1 cellular context compared by ENCODE assay signal in the genomic region with DNA sequence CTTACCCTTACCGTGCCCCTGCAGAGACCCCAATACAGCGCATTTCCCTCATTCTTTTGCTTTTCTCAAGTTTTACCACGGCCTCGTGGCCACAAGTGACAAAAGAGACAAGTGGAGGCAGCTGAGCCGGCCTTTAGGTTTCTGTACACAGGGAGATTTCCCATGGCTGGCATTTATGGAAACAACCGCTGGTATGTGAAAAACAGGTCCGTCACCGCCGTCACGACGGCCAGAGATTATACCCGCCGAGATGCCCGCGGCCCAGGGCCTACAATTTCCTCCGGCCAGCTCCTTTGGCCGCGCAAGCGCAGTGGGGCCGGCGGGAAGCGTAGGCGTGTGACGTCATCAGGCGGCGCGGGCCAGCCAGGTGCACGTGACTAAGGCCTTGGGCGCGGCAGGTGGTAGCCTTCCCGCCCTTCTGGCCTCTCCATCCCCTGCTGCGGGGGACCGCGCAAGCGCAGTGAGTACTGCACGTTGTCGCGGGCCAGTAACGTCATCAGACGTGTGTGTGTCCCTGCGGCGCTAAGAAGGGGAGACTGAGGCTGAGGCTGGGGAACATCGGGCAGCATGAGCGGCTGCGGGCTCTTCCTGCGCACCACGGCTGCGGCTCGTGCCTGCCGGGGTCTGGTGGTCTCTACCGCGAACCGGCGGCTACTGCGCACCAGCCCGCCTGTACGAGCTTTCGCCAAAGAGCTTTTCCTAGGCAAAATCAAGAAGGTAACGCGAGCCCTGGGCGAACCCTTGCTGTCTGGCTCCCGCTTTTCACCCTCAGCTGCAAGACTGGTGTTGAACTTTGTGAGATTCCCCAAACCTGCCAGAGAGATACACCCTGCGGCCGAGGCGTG.
TF ChIP-seq lines count a peak whose summit lies in the region.

A gene (plus strand): TSS at position 496 of the 845 bp plus-strand sequence. CDS start 72 bp downstream, at position 568.

TF ChIP-seq in HepG2, 621 proteins besides CTCF, POLR2A, EP300 and RAD21 (continued from another document and continues in another):
- TF ChIP-seq, protein P1, sequence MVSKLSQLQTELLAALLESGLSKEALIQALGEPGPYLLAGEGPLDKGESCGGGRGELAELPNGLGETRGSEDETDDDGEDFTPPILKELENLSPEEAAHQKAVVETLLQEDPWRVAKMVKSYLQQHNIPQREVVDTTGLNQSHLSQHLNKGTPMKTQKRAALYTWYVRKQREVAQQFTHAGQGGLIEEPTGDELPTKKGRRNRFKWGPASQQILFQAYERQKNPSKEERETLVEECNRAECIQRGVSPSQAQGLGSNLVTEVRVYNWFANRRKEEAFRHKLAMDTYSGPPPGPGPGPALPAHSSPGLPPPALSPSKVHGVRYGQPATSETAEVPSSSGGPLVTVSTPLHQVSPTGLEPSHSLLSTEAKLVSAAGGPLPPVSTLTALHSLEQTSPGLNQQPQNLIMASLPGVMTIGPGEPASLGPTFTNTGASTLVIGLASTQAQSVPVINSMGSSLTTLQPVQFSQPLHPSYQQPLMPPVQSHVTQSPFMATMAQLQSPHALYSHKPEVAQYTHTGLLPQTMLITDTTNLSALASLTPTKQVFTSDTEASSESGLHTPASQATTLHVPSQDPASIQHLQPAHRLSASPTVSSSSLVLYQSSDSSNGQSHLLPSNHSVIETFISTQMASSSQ (IDR thresholded peaks at IDR 0.05; ENCODE audit: low read depth), result no peak
- TF ChIP-seq, protein P1 (CRISPR knock-in tag; IDR thresholded peaks at IDR 0.05; ENCODE audit: borderline replicate concordance), result peak; percentile 70
- TF ChIP-seq, protein P2, sequence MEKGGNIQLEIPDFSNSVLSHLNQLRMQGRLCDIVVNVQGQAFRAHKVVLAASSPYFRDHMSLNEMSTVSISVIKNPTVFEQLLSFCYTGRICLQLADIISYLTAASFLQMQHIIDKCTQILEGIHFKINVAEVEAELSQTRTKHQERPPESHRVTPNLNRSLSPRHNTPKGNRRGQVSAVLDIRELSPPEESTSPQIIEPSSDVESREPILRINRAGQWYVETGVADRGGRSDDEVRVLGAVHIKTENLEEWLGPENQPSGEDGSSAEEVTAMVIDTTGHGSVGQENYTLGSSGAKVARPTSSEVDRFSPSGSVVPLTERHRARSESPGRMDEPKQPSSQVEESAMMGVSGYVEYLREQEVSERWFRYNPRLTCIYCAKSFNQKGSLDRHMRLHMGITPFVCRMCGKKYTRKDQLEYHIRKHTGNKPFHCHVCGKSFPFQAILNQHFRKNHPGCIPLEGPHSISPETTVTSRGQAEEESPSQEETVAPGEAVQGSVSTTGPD (CRISPR knock-in tag; IDR thresholded peaks at IDR 0.05), result peak; percentile 16; the same call in 1 of the 2 replicates
- TF ChIP-seq ZNF235 (CRISPR knock-in tag; IDR thresholded peaks at IDR 0.05; ENCODE audit: borderline replicate concordance) (peak; percentile 84; the same call in 1 of the 2 replicates), MZF1 (CRISPR knock-in tag; IDR thresholded peaks at IDR 0.05; ENCODE audit: borderline replicate concordance) (no peak), MAFF (IDR thresholded peaks at IDR 0.05; ENCODE audit: low read depth, low read length) (no peak), AHR (CRISPR knock-in tag; IDR thresholded peaks at IDR 0.05) (0 out of 2 replicates have a peak, but pooled peaks have one; percentile 94), YEATS2 (CRISPR knock-in tag; IDR thresholded peaks at IDR 0.05; ENCODE audit: borderline replicate concordance) (peak; percentile 100), TEAD2 (CRISPR knock-in tag; IDR thresholded peaks at IDR 0.05) (0 out of 2 replicates have a peak, but pooled peaks have one; percentile 37), ZFP62 (CRISPR knock-in tag; IDR thresholded peaks at IDR 0.05) (no peak), MTF2 (CRISPR knock-in tag; IDR thresholded peaks at IDR 0.05; ENCODE audit: borderline replicate concordance) (no peak), MBD4 (IDR thresholded peaks at IDR 0.05; ENCODE audit: borderline replicate concordance, low read length) (no peak), MED1 (CRISPR knock-in tag; IDR thresholded peaks at IDR 0.05) (peak; percentile 88), CEBPB (IDR thresholded peaks at IDR 0.05; ENCODE audit: borderline replicate concordance, low read depth, low read length) (no peak), SALL1 (CRISPR knock-in tag; IDR thresholded peaks at IDR 0.05) (peak; percentile 98), RXRB (CRISPR knock-in tag; IDR thresholded peaks at IDR 0.05; ENCODE audit: borderline replicate concordance) (peak; percentile 71; the same call in 1 of the 2 replicates), PHF5A (CRISPR knock-in tag; IDR thresholded peaks at IDR 0.05; ENCODE audit: low read depth, unreplicated experiment) (peak; percentile 78), FOXK1 (CRISPR knock-in tag; IDR thresholded peaks at IDR 0.05; ENCODE audit: borderline replicate concordance, low read depth) (peak; percentile 94), PHB2 (IDR thresholded peaks at IDR 0.05; ENCODE audit: partially characterized antibody) (no peak), ZBTB38 (CRISPR knock-in tag; IDR thresholded peaks at IDR 0.05) (peak; percentile 98), RFX1 (IDR thresholded peaks at IDR 0.05) (no peak)
- TF ChIP-seq, protein P3, sequence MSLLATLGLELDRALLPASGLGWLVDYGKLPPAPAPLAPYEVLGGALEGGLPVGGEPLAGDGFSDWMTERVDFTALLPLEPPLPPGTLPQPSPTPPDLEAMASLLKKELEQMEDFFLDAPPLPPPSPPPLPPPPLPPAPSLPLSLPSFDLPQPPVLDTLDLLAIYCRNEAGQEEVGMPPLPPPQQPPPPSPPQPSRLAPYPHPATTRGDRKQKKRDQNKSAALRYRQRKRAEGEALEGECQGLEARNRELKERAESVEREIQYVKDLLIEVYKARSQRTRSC (CRISPR knock-in tag; IDR thresholded peaks at IDR 0.05; ENCODE audit: low read depth), result 0 out of 2 replicates have a peak, but pooled peaks have one; percentile 52
- TF ChIP-seq, protein P4, sequence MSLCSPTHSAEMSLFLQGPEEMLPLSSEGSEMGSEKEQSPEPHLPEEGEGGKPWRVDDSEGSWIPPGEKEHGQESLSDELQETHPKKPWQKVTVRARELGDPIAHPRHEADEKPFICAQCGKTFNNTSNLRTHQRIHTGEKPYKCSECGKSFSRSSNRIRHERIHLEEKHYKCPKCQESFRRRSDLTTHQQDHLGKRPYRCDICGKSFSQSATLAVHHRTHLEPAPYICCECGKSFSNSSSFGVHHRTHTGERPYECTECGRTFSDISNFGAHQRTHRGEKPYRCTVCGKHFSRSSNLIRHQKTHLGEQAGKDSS (CRISPR knock-in tag; IDR thresholded peaks at IDR 0.05; ENCODE audit: borderline replicate concordance, low read depth), result peak; percentile 84; the same call in 1 of the 2 replicates
- TF ChIP-seq, protein P5, sequence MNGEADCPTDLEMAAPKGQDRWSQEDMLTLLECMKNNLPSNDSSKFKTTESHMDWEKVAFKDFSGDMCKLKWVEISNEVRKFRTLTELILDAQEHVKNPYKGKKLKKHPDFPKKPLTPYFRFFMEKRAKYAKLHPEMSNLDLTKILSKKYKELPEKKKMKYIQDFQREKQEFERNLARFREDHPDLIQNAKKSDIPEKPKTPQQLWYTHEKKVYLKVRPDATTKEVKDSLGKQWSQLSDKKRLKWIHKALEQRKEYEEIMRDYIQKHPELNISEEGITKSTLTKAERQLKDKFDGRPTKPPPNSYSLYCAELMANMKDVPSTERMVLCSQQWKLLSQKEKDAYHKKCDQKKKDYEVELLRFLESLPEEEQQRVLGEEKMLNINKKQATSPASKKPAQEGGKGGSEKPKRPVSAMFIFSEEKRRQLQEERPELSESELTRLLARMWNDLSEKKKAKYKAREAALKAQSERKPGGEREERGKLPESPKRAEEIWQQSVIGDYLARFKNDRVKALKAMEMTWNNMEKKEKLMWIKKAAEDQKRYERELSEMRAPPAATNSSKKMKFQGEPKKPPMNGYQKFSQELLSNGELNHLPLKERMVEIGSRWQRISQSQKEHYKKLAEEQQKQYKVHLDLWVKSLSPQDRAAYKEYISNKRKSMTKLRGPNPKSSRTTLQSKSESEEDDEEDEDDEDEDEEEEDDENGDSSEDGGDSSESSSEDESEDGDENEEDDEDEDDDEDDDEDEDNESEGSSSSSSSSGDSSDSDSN (CRISPR knock-in tag; IDR thresholded peaks at IDR 0.05), result peak; percentile 84
- TF ChIP-seq, protein P6, sequence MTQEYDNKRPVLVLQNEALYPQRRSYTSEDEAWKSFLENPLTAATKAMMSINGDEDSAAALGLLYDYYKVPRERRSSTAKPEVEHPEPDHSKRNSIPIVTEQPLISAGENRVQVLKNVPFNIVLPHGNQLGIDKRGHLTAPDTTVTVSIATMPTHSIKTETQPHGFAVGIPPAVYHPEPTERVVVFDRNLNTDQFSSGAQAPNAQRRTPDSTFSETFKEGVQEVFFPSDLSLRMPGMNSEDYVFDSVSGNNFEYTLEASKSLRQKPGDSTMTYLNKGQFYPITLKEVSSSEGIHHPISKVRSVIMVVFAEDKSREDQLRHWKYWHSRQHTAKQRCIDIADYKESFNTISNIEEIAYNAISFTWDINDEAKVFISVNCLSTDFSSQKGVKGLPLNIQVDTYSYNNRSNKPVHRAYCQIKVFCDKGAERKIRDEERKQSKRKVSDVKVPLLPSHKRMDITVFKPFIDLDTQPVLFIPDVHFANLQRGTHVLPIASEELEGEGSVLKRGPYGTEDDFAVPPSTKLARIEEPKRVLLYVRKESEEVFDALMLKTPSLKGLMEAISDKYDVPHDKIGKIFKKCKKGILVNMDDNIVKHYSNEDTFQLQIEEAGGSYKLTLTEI (CRISPR knock-in tag; conservative IDR thresholded peaks at IDR 0.05), result no peak
- TF ChIP-seq, protein P7, sequence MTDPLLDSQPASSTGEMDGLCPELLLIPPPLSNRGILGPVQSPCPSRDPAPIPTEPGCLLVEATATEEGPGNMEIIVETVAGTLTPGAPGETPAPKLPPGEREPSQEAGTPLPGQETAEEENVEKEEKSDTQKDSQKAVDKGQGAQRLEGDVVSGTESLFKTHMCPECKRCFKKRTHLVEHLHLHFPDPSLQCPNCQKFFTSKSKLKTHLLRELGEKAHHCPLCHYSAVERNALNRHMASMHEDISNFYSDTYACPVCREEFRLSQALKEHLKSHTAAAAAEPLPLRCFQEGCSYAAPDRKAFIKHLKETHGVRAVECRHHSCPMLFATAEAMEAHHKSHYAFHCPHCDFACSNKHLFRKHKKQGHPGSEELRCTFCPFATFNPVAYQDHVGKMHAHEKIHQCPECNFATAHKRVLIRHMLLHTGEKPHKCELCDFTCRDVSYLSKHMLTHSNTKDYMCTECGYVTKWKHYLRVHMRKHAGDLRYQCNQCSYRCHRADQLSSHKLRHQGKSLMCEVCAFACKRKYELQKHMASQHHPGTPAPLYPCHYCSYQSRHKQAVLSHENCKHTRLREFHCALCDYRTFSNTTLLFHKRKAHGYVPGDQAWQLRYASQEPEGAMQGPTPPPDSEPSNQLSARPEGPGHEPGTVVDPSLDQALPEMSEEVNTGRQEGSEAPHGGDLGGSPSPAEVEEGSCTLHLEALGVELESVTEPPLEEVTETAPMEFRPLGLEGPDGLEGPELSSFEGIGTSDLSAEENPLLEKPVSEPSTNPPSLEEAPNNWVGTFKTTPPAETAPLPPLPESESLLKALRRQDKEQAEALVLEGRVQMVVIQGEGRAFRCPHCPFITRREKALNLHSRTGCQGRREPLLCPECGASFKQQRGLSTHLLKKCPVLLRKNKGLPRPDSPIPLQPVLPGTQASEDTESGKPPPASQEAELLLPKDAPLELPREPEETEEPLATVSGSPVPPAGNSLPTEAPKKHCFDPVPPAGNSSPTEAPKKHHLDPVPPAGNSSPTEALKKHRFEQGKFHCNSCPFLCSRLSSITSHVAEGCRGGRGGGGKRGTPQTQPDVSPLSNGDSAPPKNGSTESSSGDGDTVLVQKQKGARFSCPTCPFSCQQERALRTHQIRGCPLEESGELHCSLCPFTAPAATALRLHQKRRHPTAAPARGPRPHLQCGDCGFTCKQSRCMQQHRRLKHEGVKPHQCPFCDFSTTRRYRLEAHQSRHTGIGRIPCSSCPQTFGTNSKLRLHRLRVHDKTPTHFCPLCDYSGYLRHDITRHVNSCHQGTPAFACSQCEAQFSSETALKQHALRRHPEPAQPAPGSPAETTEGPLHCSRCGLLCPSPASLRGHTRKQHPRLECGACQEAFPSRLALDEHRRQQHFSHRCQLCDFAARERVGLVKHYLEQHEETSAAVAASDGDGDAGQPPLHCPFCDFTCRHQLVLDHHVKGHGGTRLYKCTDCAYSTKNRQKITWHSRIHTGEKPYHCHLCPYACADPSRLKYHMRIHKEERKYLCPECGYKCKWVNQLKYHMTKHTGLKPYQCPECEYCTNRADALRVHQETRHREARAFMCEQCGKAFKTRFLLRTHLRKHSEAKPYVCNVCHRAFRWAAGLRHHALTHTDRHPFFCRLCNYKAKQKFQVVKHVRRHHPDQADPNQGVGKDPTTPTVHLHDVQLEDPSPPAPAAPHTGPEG (CRISPR knock-in tag; IDR thresholded peaks at IDR 0.05), result 0 out of 2 replicates have a peak, but pooled peaks have one; percentile 73
- TF ChIP-seq, protein P8, sequence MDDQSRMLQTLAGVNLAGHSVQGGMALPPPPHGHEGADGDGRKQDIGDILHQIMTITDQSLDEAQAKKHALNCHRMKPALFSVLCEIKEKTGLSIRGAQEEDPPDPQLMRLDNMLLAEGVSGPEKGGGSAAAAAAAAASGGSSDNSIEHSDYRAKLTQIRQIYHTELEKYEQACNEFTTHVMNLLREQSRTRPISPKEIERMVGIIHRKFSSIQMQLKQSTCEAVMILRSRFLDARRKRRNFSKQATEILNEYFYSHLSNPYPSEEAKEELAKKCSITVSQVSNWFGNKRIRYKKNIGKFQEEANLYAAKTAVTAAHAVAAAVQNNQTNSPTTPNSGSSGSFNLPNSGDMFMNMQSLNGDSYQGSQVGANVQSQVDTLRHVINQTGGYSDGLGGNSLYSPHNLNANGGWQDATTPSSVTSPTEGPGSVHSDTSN (CRISPR knock-in tag; IDR thresholded peaks at IDR 0.05; ENCODE audit: borderline replicate concordance), result no peak
- TF ChIP-seq, protein P9, sequence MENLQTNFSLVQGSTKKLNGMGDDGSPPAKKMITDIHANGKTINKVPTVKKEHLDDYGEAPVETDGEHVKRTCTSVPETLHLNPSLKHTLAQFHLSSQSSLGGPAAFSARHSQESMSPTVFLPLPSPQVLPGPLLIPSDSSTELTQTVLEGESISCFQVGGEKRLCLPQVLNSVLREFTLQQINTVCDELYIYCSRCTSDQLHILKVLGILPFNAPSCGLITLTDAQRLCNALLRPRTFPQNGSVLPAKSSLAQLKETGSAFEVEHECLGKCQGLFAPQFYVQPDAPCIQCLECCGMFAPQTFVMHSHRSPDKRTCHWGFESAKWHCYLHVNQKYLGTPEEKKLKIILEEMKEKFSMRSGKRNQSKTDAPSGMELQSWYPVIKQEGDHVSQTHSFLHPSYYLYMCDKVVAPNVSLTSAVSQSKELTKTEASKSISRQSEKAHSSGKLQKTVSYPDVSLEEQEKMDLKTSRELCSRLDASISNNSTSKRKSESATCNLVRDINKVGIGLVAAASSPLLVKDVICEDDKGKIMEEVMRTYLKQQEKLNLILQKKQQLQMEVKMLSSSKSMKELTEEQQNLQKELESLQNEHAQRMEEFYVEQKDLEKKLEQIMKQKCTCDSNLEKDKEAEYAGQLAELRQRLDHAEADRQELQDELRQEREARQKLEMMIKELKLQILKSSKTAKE (CRISPR knock-in tag; IDR thresholded peaks at IDR 0.05; ENCODE audit: borderline replicate concordance), result 0 out of 2 replicates have a peak, but pooled peaks have one; percentile 15
